Comparison of ENCODE assay signal across 8 cellular contexts in the genomic region with DNA sequence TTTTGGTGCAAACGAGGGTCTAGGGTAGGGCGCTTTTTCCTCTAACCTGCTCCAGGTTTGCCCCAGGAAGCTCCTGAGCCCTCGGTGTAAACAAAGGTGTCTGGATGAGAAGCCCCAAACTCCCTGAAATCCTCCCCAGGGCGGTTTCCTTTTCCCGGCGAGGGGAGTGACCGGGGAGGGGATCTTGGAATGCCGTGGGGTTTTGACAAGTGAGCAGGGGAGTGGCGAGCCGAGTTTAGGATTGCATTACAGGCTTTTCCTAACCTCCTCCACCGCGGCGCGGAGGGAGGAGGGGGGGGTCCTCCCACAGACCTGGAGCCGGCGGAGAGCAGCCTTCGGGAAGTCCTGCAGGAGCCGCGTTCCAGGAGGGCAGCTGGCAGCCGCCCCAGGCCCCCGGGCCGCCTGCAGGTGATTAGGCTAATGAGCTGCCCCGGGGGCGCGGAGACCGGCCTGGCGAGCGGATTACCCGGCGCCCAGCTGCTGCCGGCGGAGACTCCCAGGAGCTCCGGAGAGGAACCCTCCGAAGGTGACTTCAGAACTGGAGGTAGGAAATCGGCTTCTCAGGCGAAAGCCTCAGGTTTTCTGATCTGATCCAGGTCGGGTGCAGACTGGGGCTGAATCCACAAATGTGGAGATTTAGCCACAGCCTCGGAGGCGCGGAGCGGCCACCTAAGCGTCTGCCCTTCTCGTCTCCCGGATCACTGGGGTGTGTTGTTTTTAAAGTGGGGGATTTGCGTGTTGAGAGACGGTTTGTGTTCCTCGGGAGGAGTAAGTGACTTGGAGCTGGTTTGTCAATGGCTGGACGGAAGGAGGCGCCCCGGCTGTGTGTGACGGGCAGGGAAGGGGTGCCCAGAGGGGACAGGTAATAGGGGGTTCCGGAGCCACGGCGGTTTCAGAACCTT.
DNase-seq lines count a peak whose midpoint lies in the region; ATAC-seq and TF ChIP-seq lines count a peak whose summit lies in the region.

No MANE protein-coding gene starts in this region.

- H3K9ac ChIP-seq in PC-3 (ENCODE audit: low read length) (peak overlapping the region; percentile 73), iPS-20b (ENCODE audit: low read depth, low read length) (peak overlapping the region; percentile 68)

- TF ChIP-seq CTCF in PC-3 (conservative IDR thresholded peaks at IDR 0.05; ENCODE audit: low read depth, low read length): peak; percentile 72
- TF ChIP-seq CTCF in breast epithelium (IDR thresholded peaks at IDR 0.05): no peak
- no peak for TF ChIP-seq CTCF in sigmoid colon (IDR thresholded peaks at IDR 0.05)

- peaks cover 20% of the 10 kb centered on the region for H3K4me1 ChIP-seq in PC-3 (ENCODE audit: insufficient read depth, low read length)
- H3K4me1 ChIP-seq in breast epithelium: no peaks in the 10 kb centered on the region
- peaks cover 14% of the 10 kb centered on the region for H3K4me1 ChIP-seq in iPS-20b (ENCODE audit: insufficient read depth, low read length)
- peaks cover 0 to 22% (median 13%) of the 10 kb centered on the region in 4 donors for H3K4me1 ChIP-seq in sigmoid colon

- BruUV-seq in PC-3 (replicated peaks; lab: Mats Ljungman, UMichigan): no TSS peak

- ATAC-seq in PC-3 (peak; percentile 71), GM18867 (IDR thresholded peaks at IDR 0.05; ENCODE audit: unreplicated experiment) (no peak)

- CTCF ChIA-PET in PC-3 (lab: Charles Lee): interaction anchor here (0.5 to 2.1 kb wide), 9 partner anchors 27 to 310 kb away, joined by 3 to 12 read pairs (median 4); no protein-coding TSS in a partner anchor

- H3K36me3 ChIP-seq in PC-3 (ENCODE audit: low read depth, low read length): peaks cover 12% of the 10 kb centered on the region
- no peaks in the 10 kb centered on the region for H3K36me3 ChIP-seq in breast epithelium
- H3K36me3 ChIP-seq in iPS-20b (ENCODE audit: insufficient read depth, low read depth, low read length): no peaks in the 10 kb centered on the region; the same call in 1 of the 2 replicates
- H3K36me3 ChIP-seq in sigmoid colon: no peaks in the 10 kb centered on the region

- H3K9me3 ChIP-seq in PC-3 (ENCODE audit: low read length) (peaks cover 11% of the 10 kb centered on the region; the same call in 1 of the 2 replicates), breast epithelium (peaks cover 15 to 16% of the 10 kb centered on the region in 2 donors), iPS-20b (ENCODE audit: insufficient read depth, low read depth, low read length) (peaks cover 10% of the 10 kb centered on the region; the same call in 1 of the 2 replicates), sigmoid colon (peaks cover 4 to 12% (median 5%) of the 10 kb centered on the region in 4 donors)

- peak; percentile 15 for DNase-seq in EH (ENCODE audit: low read depth)
- peak; percentile 79 for DNase-seq in PC-3
- peak; percentile 24 to 55 for DNase-seq in breast epithelium (ENCODE audit: low spot score in 2 of 2)
- peak; percentile 74 for DNase-seq in sigmoid colon
- DNase-seq in amniotic stem cell (lab: John Stamatoyannopoulos, UW): no peak
- DNase-seq in activated effector memory CD4-positive, alpha-beta T cell treated with Interleukin-2 at 50 U/mL for 16 hours: no peak

- H3K4me2 ChIP-seq in PC-3 (ENCODE audit: low read length): peak overlapping the region; percentile 88

- 0 out of 2 replicates have a peak, but pooled peaks cover 7% of the 10 kb centered on the region for H3K79me2 ChIP-seq in PC-3 (ENCODE audit: low read length)

- no peaks in the 10 kb centered on the region for H4K20me1 ChIP-seq in PC-3 (ENCODE audit: low read length)

- no peak for TF ChIP-seq POLR2A in breast epithelium (IDR thresholded peaks at IDR 0.05)
- TF ChIP-seq POLR2A in sigmoid colon (IDR thresholded peaks at IDR 0.05): no peak

- H3K9me2 ChIP-seq in PC-3 (replicated peaks; ENCODE audit: low read length): no peaks in the 10 kb centered on the region

- no peaks in the 10 kb centered on the region for H3F3A ChIP-seq in PC-3 (ENCODE audit: low read length, unreplicated experiment)

- intact Hi-C loops in PC-3 (cut with micrococcal nuclease): loop anchor here (1.0 to 10.0 kb wide), 4 partner anchors 30 to 221 kb away; no protein-coding TSS in a partner anchor
- intact Hi-C loops in breast epithelium (cut with DNase I; ENCODE audit: low total_unique reads): no loop called here
- intact Hi-C loops in sigmoid colon (cut with DNase I): loop anchor here (10.0 kb wide), 1 partner anchor 220 kb away; no protein-coding TSS in a partner anchor

- H2AFZ ChIP-seq in PC-3 (ENCODE audit: low read length): peak overlapping the region; percentile 82

- H3K27me3 ChIP-seq in PC-3 (ENCODE audit: low read length): no peaks in the 10 kb centered on the region
- no peaks in the 10 kb centered on the region for H3K27me3 ChIP-seq in breast epithelium
- peaks cover 4% of the 10 kb centered on the region; the same call in 1 of the 2 replicates for H3K27me3 ChIP-seq in iPS-20b (ENCODE audit: insufficient read depth, low read length)
- peaks cover 0 to 26% (median 0%) of the 10 kb centered on the region in 3 donors for H3K27me3 ChIP-seq in sigmoid colon

- peak overlapping the region; percentile 79 for H3K4me3 ChIP-seq in PC-3 (ENCODE audit: low read length)
- peak overlapping the region; percentile 45 to 86 (median 72) for H3K4me3 ChIP-seq in breast epithelium
- H3K4me3 ChIP-seq in iPS-20b (ENCODE audit: low read length): peak overlapping the region; percentile 83
- H3K4me3 ChIP-seq in sigmoid colon: peak overlapping the region; percentile 54 to 60 (median 56)

- POLR2A ChIA-PET in PC-3 (lab: Charles Lee; ENCODE audit: unreplicated experiment): interaction anchor here (0.6 kb wide), 1 partner anchor 12 kb away, joined by 3 read pairs; no protein-coding TSS in a partner anchor

- peak overlapping the region; percentile 69 for H3K27ac ChIP-seq in PC-3 (ENCODE audit: low read length)
- peak overlapping the region; percentile 61 to 78 for H3K27ac ChIP-seq in breast epithelium
- no peak overlapping the region for H3K27ac ChIP-seq in iPS-20b (ENCODE audit: low read length)
- H3K27ac ChIP-seq in sigmoid colon: peak overlapping the region; percentile 58 to 72 (median 65)

- no peak for TF ChIP-seq EP300 in sigmoid colon (IDR thresholded peaks at IDR 0.05)

- WGBS in sigmoid colon, 2 donors: 1 to 3% methylated on average over 54 of the region's 54 CpGs

Comparison
In these comparisons a context has a peak if more than half of its experiments do, and no peak if none do; other contexts are left out.
1. DNase-seq: peak in EH (single experiment), PC-3 (single experiment), breast epithelium (2 of 2) and sigmoid colon (single experiment); none in amniotic stem cell (single experiment) and activated effector memory CD4-positive, alpha-beta T cell treated with Interleukin-2 at 50 U/mL for 16 hours (single experiment).
2. Peak in every context shown above with its lines, with median percentiles within 50 percentile points of each other: H3K4me3 ChIP-seq.